ENCODE assay signal across 29 cellular contexts in the genomic region with DNA sequence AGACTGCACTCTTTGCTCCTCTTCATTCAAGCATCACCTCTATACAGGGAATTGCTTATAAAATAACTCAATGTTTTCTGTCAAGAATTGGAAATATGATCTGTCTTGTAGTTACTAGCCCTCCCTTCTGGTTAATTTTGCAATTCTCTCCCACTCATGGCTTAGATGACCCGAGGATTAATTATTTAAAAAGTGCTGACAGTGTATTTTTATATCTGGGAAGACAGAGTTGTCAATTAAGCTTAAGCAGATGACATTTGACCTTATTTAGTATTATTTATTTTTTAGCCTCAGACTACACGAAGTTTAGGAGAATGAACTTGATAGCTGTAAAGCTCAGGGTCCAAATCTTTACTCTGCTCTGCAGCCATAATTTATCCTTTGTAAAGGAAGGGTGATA.
"Had no signal": no experiment of that assay in that cellular context is flagged by ENCODE, and none has a peak within 500 bp of the region (broad histone marks: within the 10 kb centered on the region; RNA-seq: fewer than 3 reads in every experiment).

No MANE protein-coding gene starts in this region.

- H3K27me3 ChIP-seq: brain microvascular endothelial cell, dorsolateral prefrontal cortex, heart left ventricle had no signal

- H3K36me3 ChIP-seq: brain microvascular endothelial cell, heart left ventricle, WERI-Rb-1 had no signal

- H3K4me3 ChIP-seq: coronary artery, dorsolateral prefrontal cortex, heart left ventricle had no signal

- H3K27ac ChIP-seq: brain microvascular endothelial cell, coronary artery, dorsolateral prefrontal cortex, heart left ventricle, WERI-Rb-1 had no signal

- H3K4me1 ChIP-seq: heart left ventricle had no signal

- FAIRE-seq: astrocyte, bronchial epithelial cell, frontal cortex had no signal

- ATAC-seq: activated CD4-positive, CD25-positive, alpha-beta regulatory T cell treated with anti-CD3 and anti-CD28 coated beads, Interleukin-2, amount 50 U/mL, for 24 hours; activated CD8-positive, alpha-beta T cell treated with anti-CD3 and anti-CD28 coated beads for 36 hours; activated T-cell treated with anti-CD3 and anti-CD28 coated beads, Interleukin-2, amount 50 U/mL, for 4 hours; activated T-helper 17 cell treated with anti-CD3 and anti-CD28 coated beads, Interleukin-2, amount 50 U/mL, for 72 hours; esophagus mucosa; heart left ventricle; T-helper 17 cell had no signal

- DNase-seq: activated B cell treated with CpG ODN at 0.5 μM for 24 hours; activated CD4-positive, alpha-beta T cell treated with anti-CD3 and anti-CD28 coated beads for 48 hours; activated CD4-positive, alpha-beta T cell treated with anti-CD3 and anti-CD28 coated beads, Interleukin-2, amount 50 U/mL, for 1 hour; activated CD4-positive, alpha-beta T cell treated with anti-CD3 and anti-CD28 coated beads, Interleukin-2, amount 50 U/mL, for 48 hours; activated CD8-positive, alpha-beta memory T cell treated with anti-CD3 and anti-CD28 coated beads for 24 hours; activated CD8-positive, alpha-beta T cell treated with anti-CD3 and anti-CD28 coated beads for 36 hours; activated effector memory CD4-positive, alpha-beta T cell treated with Interleukin-2 at 50 U/mL for 16 hours; activated gamma-delta T cell treated with Interleukin-2 at 50 U/mL for 16 hours; activated naive CD4-positive, alpha-beta T cell treated with anti-CD3 and anti-CD28 coated beads, Interleukin-2, amount 50 U/mL, for 16 hours; activated naive CD4-positive, alpha-beta T cell treated with Interleukin-2 at 50 U/mL for 16 hours; activated T-cell treated with anti-CD3 and anti-CD28 coated beads, Interleukin-2, amount 50 U/mL, for 4 hours; amniotic stem cell; anterior cingulate cortex; brain microvascular endothelial cell; dorsolateral prefrontal cortex; effector memory CD4-positive, alpha-beta T cell; endodermal cell; foreskin fibroblast; heart left ventricle; T-helper 17 cell; T1000; WERI-Rb-1 had no signal

- H3K9me3 ChIP-seq: heart left ventricle had no signal
